2 cellular contexts compared by ENCODE assay signal in the genomic region with DNA sequence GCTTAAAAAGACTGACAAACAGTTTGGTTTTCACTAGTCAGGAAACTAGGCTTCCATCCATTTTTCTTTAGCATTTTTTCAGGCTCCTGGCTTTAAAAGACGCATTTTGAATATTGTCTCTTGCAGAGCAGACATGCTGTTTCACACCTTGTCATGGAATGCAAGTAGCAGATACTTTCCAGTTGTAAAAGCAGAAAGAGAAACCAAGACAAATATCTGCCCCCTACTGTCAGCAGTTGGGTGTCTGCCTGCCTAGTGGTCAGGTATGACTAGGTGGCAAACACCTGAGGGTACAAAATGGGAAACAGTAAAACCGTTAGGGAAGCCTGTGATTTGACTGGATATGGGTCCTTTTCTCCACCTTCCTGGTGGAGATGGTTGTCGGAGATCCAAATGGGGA.
TF ChIP-seq lines count a peak whose summit lies in the region.

No MANE protein-coding gene starts in this region.

TF ChIP-seq in GM23338, 12 proteins besides CTCF, POLR2A, EP300 and RAD21 (continues in another document):
- no peak for TF ChIP-seq REST (IDR thresholded peaks at IDR 0.05; ENCODE audit: unreplicated experiment)
- no peak for TF ChIP-seq EZH2 (IDR thresholded peaks at IDR 0.05; ENCODE audit: low read depth, unreplicated experiment)
- TF ChIP-seq NANOG (IDR thresholded peaks at IDR 0.05; ENCODE audit: borderline replicate concordance), result no peak
- no peak for TF ChIP-seq ZNF331 (CRISPR knock-in tag; IDR thresholded peaks at IDR 0.05; ENCODE audit: low read depth)
- no peak for TF ChIP-seq JUNB (IDR thresholded peaks at IDR 0.05; ENCODE audit: unreplicated experiment)
- TF ChIP-seq ZNF114 (CRISPR knock-in tag; IDR thresholded peaks at IDR 0.05), result no peak
- TF ChIP-seq POLR2AphosphoS5 (IDR thresholded peaks at IDR 0.05; ENCODE audit: low read depth), result no peak
- TF ChIP-seq CREB1 (CRISPR knock-in tag; IDR thresholded peaks at IDR 0.05; ENCODE audit: low read depth), result no peak
- no peak for TF ChIP-seq ZNF462 (CRISPR knock-in tag; IDR thresholded peaks at IDR 0.05)
- no peak for TF ChIP-seq EZH2phosphoT487 (IDR thresholded peaks at IDR 0.05; ENCODE audit: unreplicated experiment)

TF ChIP-seq in GM12878, 131 proteins besides CTCF, POLR2A, EP300 and RAD21:
- TF ChIP-seq SMARCA5 (IDR thresholded peaks at IDR 0.05) (no peak), SP1 (IDR thresholded peaks at IDR 0.05; ENCODE audit: low read depth, low read length) (no peak), YBX1 (IDR thresholded peaks at IDR 0.05) (no peak), CEBPB (IDR thresholded peaks at IDR 0.05; ENCODE audit: borderline replicate concordance in 1 of 2, low read depth in 2 of 2, low read length in 2 of 2) (no peak), TCF3 (IDR thresholded peaks at IDR 0.05; ENCODE audit: borderline replicate concordance, insufficient read depth, low read depth, low read length) (no peak), ELK1 (IDR thresholded peaks at IDR 0.05; ENCODE audit: low read depth, low read length) (no peak), ZNF592 (IDR thresholded peaks at IDR 0.05) (no peak), ZSCAN29 (IDR thresholded peaks at IDR 0.05) (no peak), TARDBP (IDR thresholded peaks at IDR 0.05; ENCODE audit: borderline replicate concordance) (no peak), KDM1A (IDR thresholded peaks at IDR 0.05; ENCODE audit: borderline replicate concordance) (no peak), NKRF (conservative IDR thresholded peaks at IDR 0.05) (no peak), PRDM15 (CRISPR knock-in tag; IDR thresholded peaks at IDR 0.05) (no peak), IRF5 (IDR thresholded peaks at IDR 0.05; ENCODE audit: borderline replicate concordance) (no peak)
- TF ChIP-seq, protein P1, sequence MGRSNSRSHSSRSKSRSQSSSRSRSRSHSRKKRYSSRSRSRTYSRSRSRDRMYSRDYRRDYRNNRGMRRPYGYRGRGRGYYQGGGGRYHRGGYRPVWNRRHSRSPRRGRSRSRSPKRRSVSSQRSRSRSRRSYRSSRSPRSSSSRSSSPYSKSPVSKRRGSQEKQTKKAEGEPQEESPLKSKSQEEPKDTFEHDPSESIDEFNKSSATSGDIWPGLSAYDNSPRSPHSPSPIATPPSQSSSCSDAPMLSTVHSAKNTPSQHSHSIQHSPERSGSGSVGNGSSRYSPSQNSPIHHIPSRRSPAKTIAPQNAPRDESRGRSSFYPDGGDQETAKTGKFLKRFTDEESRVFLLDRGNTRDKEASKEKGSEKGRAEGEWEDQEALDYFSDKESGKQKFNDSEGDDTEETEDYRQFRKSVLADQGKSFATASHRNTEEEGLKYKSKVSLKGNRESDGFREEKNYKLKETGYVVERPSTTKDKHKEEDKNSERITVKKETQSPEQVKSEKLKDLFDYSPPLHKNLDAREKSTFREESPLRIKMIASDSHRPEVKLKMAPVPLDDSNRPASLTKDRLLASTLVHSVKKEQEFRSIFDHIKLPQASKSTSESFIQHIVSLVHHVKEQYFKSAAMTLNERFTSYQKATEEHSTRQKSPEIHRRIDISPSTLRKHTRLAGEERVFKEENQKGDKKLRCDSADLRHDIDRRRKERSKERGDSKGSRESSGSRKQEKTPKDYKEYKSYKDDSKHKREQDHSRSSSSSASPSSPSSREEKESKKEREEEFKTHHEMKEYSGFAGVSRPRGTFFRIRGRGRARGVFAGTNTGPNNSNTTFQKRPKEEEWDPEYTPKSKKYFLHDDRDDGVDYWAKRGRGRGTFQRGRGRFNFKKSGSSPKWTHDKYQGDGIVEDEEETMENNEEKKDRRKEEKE (IDR thresholded peaks at IDR 0.05), result no peak
- TF ChIP-seq, protein P2, sequence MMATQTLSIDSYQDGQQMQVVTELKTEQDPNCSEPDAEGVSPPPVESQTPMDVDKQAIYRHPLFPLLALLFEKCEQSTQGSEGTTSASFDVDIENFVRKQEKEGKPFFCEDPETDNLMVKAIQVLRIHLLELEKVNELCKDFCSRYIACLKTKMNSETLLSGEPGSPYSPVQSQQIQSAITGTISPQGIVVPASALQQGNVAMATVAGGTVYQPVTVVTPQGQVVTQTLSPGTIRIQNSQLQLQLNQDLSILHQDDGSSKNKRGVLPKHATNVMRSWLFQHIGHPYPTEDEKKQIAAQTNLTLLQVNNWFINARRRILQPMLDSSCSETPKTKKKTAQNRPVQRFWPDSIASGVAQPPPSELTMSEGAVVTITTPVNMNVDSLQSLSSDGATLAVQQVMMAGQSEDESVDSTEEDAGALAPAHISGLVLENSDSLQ (IDR thresholded peaks at IDR 0.05), result no peak
- TF ChIP-seq, protein P3, sequence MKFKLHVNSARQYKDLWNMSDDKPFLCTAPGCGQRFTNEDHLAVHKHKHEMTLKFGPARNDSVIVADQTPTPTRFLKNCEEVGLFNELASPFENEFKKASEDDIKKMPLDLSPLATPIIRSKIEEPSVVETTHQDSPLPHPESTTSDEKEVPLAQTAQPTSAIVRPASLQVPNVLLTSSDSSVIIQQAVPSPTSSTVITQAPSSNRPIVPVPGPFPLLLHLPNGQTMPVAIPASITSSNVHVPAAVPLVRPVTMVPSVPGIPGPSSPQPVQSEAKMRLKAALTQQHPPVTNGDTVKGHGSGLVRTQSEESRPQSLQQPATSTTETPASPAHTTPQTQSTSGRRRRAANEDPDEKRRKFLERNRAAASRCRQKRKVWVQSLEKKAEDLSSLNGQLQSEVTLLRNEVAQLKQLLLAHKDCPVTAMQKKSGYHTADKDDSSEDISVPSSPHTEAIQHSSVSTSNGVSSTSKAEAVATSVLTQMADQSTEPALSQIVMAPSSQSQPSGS (IDR thresholded peaks at IDR 0.05; ENCODE audit: low read length), result no peak
